Comparison of ENCODE assay signal across 11 cellular contexts in genomic region chr3:50254577-50255250, GRCh38. TPM values are rescaled to one million over a fixed set of nuclear protein-coding genes. Genes with fewer than 3 reads are reported as not detected.
DNase-seq lines count a peak whose midpoint lies in the region; ATAC-seq, FAIRE-seq and TF ChIP-seq lines count a peak whose summit lies in the region.
"Had no signal": no experiment of that assay in that cellular context is flagged by ENCODE, and none has a peak within 500 bp of the region (broad histone marks: within the 10 kb centered on the region; RNA-seq: fewer than 3 reads in every experiment).

No MANE protein-coding gene starts in this region.

- no peak overlapping the region for H3K4me3 ChIP-seq in endothelial cell of umbilical vein (replicated peaks in 1 of 3; ENCODE audit: insufficient read depth in 1 of 3, low read depth in 1 of 3, low read length in 3 of 3)
- H3K4me3 ChIP-seq in muscle layer of duodenum (ENCODE audit: low read depth in 1 of 2, low read length in 2 of 2), result no peak overlapping the region
- H3K4me3 ChIP-seq: cardiac muscle cell had no signal

- BruUV-seq in endothelial cell of umbilical vein (replicated peaks; lab: Mats Ljungman, UMichigan), result TSS peak; percentile 98

- CTCF ChIA-PET in endothelial cell of umbilical vein (lab: Charles Lee), result interaction anchor here (0.7 to 8.6 kb wide), 6 partner anchors 8 to 60 kb away, joined by 3 to 98 read pairs (median 10); partner anchors contain the start of gene GNAI2
- CTCF ChIA-PET in activated CD8-positive, alpha-beta T cell treated with anti-CD3 and anti-CD28 coated beads for 36 hours (lab: Charles Lee), result interaction anchor here (1.5 to 11.8 kb wide), 4 partner anchors 6 to 60 kb away, joined by 3 to 97 read pairs (median 56); no protein-coding TSS in a partner anchor

- no peaks in the 10 kb centered on the region for H3K27me3 ChIP-seq in endothelial cell of umbilical vein (ENCODE audit: control insufficient read depth in 2 of 2, insufficient read depth in 2 of 2, low read length in 2 of 2)
- H3K27me3 ChIP-seq in muscle layer of duodenum (ENCODE audit: low read depth, low read length), result no peaks in the 10 kb centered on the region
- H3K27me3 ChIP-seq: cardiac muscle cell had no signal

- H4K20me1 ChIP-seq in endothelial cell of umbilical vein (replicated peaks; ENCODE audit: control insufficient read depth, extremely low read depth, insufficient read depth, low read length), result no peaks in the 10 kb centered on the region

- no peak for ATAC-seq in activated CD8-positive, alpha-beta T cell treated with anti-CD3 and anti-CD28 coated beads for 36 hours
- ATAC-seq in GM21447 (IDR thresholded peaks at IDR 0.05; ENCODE audit: unreplicated experiment), result no peak

- H3K9me1 ChIP-seq in endothelial cell of umbilical vein (replicated peaks; ENCODE audit: control insufficient read depth, extremely low read depth, insufficient read depth, low read length), result no peaks in the 10 kb centered on the region

- peak; percentile 97 for FAIRE-seq in endothelial cell of umbilical vein (lab: Jason Lieb, UNC)

- peak; percentile 46 for DNase-seq in AG08395 (ENCODE audit: low spot score)
- peak; percentile 34 for DNase-seq in SKM-1 (lab: John Stamatoyannopoulos, UW; ENCODE audit: unreplicated experiment)
- peak; percentile 91 for DNase-seq in endothelial cell of umbilical vein (ENCODE audit: low read depth, low spot score)
- no peak for DNase-seq in stimulated activated CD4-positive, alpha-beta T cell treated with anti-CD3 and anti-CD28 coated beads, Interleukin-4, amount 100 ng/mL, for 24 hours
- DNase-seq in activated CD8-positive, alpha-beta T cell treated with anti-CD3 and anti-CD28 coated beads for 36 hours, result no peak
- DNase-seq in activated CD4-positive, alpha-beta T cell treated with anti-CD3 and anti-CD28 coated beads, Interleukin-2, amount 50 U/mL, for 4 hours, result no peak
- DNase-seq: SK-N-SH had no signal

- TF ChIP-seq CTCF in endothelial cell of umbilical vein (IDR thresholded peaks at IDR 0.05; ENCODE audit: extremely low read depth in 1 of 2, insufficient read depth in 1 of 2, low read depth in 1 of 2, low read length in 2 of 2), result no peak
- TF ChIP-seq CTCF in activated CD8-positive, alpha-beta T cell treated with anti-CD3 and anti-CD28 coated beads for 36 hours (IDR thresholded peaks at IDR 0.05), result no peak

- peaks cover 16 to 65% of the 10 kb centered on the region in 2 experiments for H3K36me3 ChIP-seq in endothelial cell of umbilical vein (ENCODE audit: control insufficient read depth in 2 of 2, extremely low read depth in 1 of 2, insufficient read depth in 2 of 2, low read length in 2 of 2)
- peaks cover 33 to 69% of the 10 kb centered on the region in 2 donors for H3K36me3 ChIP-seq in muscle layer of duodenum (ENCODE audit: control insufficient read depth in 1 of 2, insufficient read depth in 2 of 2, low read length in 2 of 2)

- H3K9me3 ChIP-seq in endothelial cell of umbilical vein (replicated peaks; ENCODE audit: control insufficient read depth, insufficient read depth, low read length), result no peaks in the 10 kb centered on the region
- H3K9me3 ChIP-seq in muscle layer of duodenum (ENCODE audit: control insufficient read depth in 1 of 2, low read length in 2 of 2), result no peaks in the 10 kb centered on the region
- H3K9me3 ChIP-seq: SK-N-SH had no signal

- dilution Hi-C loops in endothelial cell of umbilical vein (cut with MboI; ENCODE audit: extremely low pct_ligation_motif_present, low sequenced_read_pairs), result no loop called here

- H3K9me3 Mint-ChIP-seq in activated CD8-positive, alpha-beta T cell treated with anti-CD3 and anti-CD28 coated beads for 36 hours, result no peaks in the 10 kb centered on the region

- H3K27me3 Mint-ChIP-seq in activated CD8-positive, alpha-beta T cell treated with anti-CD3 and anti-CD28 coated beads for 36 hours, result no peaks in the 10 kb centered on the region

- peak overlapping the region; percentile 98 for H3K27ac ChIP-seq in endothelial cell of umbilical vein (ENCODE audit: insufficient read depth, low read depth, low read length)
- H3K27ac ChIP-seq in muscle layer of duodenum (ENCODE audit: low read length), result peak overlapping the region; percentile 85
- H3K27ac ChIP-seq: C4-2B, cardiac muscle cell had no signal

- POLR2A ChIA-PET in endothelial cell of umbilical vein (lab: Charles Lee), result interaction anchor here (1.3 to 1.4 kb wide), 2 partner anchors 11 to 19 kb away, joined by 3 to 4 read pairs; partner anchors contain the start of gene GNAI2
- POLR2A ChIA-PET in activated CD8-positive, alpha-beta T cell treated with anti-CD3 and anti-CD28 coated beads for 36 hours (lab: Charles Lee), result interaction anchor here (0.6 kb wide), 1 partner anchor 39 kb away, joined by 3 read pairs; no protein-coding TSS in a partner anchor

- TF ChIP-seq POLR2A in endothelial cell of umbilical vein (IDR thresholded peaks at IDR 0.05; ENCODE audit: low read depth, low read length), result peak; percentile 42

- no peak overlapping the region for H3K27ac Mint-ChIP-seq in activated CD8-positive, alpha-beta T cell treated with anti-CD3 and anti-CD28 coated beads for 36 hours

- H3K9ac ChIP-seq in endothelial cell of umbilical vein (replicated peaks; ENCODE audit: extremely low read depth, insufficient read depth, low read length), result peak overlapping the region; percentile 67
- H3K9ac ChIP-seq: SK-N-SH had no signal

- H3K4me1 ChIP-seq in endothelial cell of umbilical vein (ENCODE audit: control insufficient read depth, extremely low read depth, insufficient read depth, low read length), result peaks cover 64% of the 10 kb centered on the region
- peaks cover 3 to 22% of the 10 kb centered on the region in 2 donors for H3K4me1 ChIP-seq in muscle layer of duodenum (ENCODE audit: control insufficient read depth in 1 of 2, insufficient read depth in 2 of 2, low read length in 2 of 2)

- peaks cover 37% of the 10 kb centered on the region for H3K36me3 Mint-ChIP-seq in activated CD8-positive, alpha-beta T cell treated with anti-CD3 and anti-CD28 coated beads for 36 hours (ENCODE audit: low read depth)

- H3K4me2 ChIP-seq in endothelial cell of umbilical vein (ENCODE audit: insufficient read depth, low read length), result peak overlapping the region; percentile 17
- H3K4me2 ChIP-seq: SK-N-SH had no signal

- H2AFZ ChIP-seq in endothelial cell of umbilical vein (ENCODE audit: low read depth, low read length), result no peak overlapping the region

- H3K4me1 Mint-ChIP-seq in activated CD8-positive, alpha-beta T cell treated with anti-CD3 and anti-CD28 coated beads for 36 hours (ENCODE audit: low read depth), result peaks cover 17% of the 10 kb centered on the region

- intact Hi-C loops in endothelial cell of umbilical vein (cut with micrococcal nuclease), result loop anchor here (1.0 to 2.0 kb wide), 4 partner anchors 8 to 38 kb away; partner anchors contain the start of gene IFRD2
- intact Hi-C loops in activated CD8-positive, alpha-beta T cell treated with anti-CD3 and anti-CD28 coated beads for 36 hours (cut with micrococcal nuclease), result no loop called here

- H3K4me3 Mint-ChIP-seq in activated CD8-positive, alpha-beta T cell treated with anti-CD3 and anti-CD28 coated beads for 36 hours, result no peak overlapping the region

- H3K79me2 ChIP-seq in endothelial cell of umbilical vein (ENCODE audit: control insufficient read depth, insufficient read depth, low read length), result peaks cover 62% of the 10 kb centered on the region

RNA-seq across cellular contexts. Expression of gene SEMA3B, which starts 14.2 kb away (rescaled TPM):
- 0.97 and 1.5 TPM in 2 replicates for total RNA-seq in endothelial cell of umbilical vein
- polyA plus RNA-seq in endothelial cell of umbilical vein, result 1.2 and 1.4 TPM in 2 replicates
- 0.35 and 0.69 TPM in 2 replicates for polyA plus RNA-seq in endothelial cell of umbilical vein (2011; cell fraction: cytosol; rRNA removed)
- 8.0 and 8.3 TPM in 2 replicates for polyA plus RNA-seq in endothelial cell of umbilical vein (2011; cell fraction: nucleus; rRNA removed)
- polyA plus RNA-seq in endothelial cell of umbilical vein (2012), result 0.68 and 0.94 TPM in 2 replicates
- 0.66 and 1.4 TPM in 2 replicates for polyA minus RNA-seq in endothelial cell of umbilical vein
- polyA minus RNA-seq in endothelial cell of umbilical vein (2011; cell fraction: cytosol; rRNA and poly(A)+ RNA removed), result 58.9 TPM
- 2.1 and 3.9 TPM in 2 replicates for polyA minus RNA-seq in endothelial cell of umbilical vein (2011; cell fraction: nucleus; rRNA and poly(A)+ RNA removed)
- 1 to 10 TPM; 1.6 to 2.3 TPM for total RNA-seq in activated CD8-positive, alpha-beta T cell treated with anti-CD3 and anti-CD28 coated beads for 36 hours

RNA-seq across cellular contexts. Expression of gene GNAI2, which starts 18.7 kb away (rescaled TPM):
- total RNA-seq in endothelial cell of umbilical vein, result 767 and 773 TPM in 2 replicates
- polyA plus RNA-seq in endothelial cell of umbilical vein, result 1,875 and 2,290 TPM in 2 replicates
- polyA plus RNA-seq in endothelial cell of umbilical vein (2011; cell fraction: cytosol; rRNA removed), result 1,268 and 1,476 TPM in 2 replicates
- 620 and 630 TPM in 2 replicates for polyA plus RNA-seq in endothelial cell of umbilical vein (2011; cell fraction: nucleus; rRNA removed)
- polyA plus RNA-seq in endothelial cell of umbilical vein (2012), result 588 and 714 TPM in 2 replicates
- 1,411 and 1,486 TPM in 2 replicates for polyA minus RNA-seq in endothelial cell of umbilical vein
- 67.6 TPM for polyA minus RNA-seq in endothelial cell of umbilical vein (2011; cell fraction: cytosol; rRNA and poly(A)+ RNA removed)
- polyA minus RNA-seq in endothelial cell of umbilical vein (2011; cell fraction: nucleus; rRNA and poly(A)+ RNA removed), result 157 and 164 TPM in 2 replicates
- 100 to 1,000 TPM; 238 to 242 TPM for total RNA-seq in activated CD8-positive, alpha-beta T cell treated with anti-CD3 and anti-CD28 coated beads for 36 hours

RNA-seq across cellular contexts. Expression of gene LSMEM2, which starts 24.2 kb away (rescaled TPM):
- not detected in 2 replicates for total RNA-seq in endothelial cell of umbilical vein
- polyA plus RNA-seq in endothelial cell of umbilical vein, result not detected in 2 replicates
- polyA plus RNA-seq in endothelial cell of umbilical vein (2011; cell fraction: cytosol; rRNA removed), result not detected in 2 replicates
- not detected in 2 replicates for polyA plus RNA-seq in endothelial cell of umbilical vein (2011; cell fraction: nucleus; rRNA removed)
- not detected in 2 replicates for polyA plus RNA-seq in endothelial cell of umbilical vein (2012)
- polyA minus RNA-seq in endothelial cell of umbilical vein, result not detected in 2 replicates
- polyA minus RNA-seq in endothelial cell of umbilical vein (2011; cell fraction: cytosol; rRNA and poly(A)+ RNA removed), result not detected
- not detected in 2 replicates for polyA minus RNA-seq in endothelial cell of umbilical vein (2011; cell fraction: nucleus; rRNA and poly(A)+ RNA removed)
- total RNA-seq in activated CD8-positive, alpha-beta T cell treated with anti-CD3 and anti-CD28 coated beads for 36 hours, result not detected

RNA-seq across cellular contexts. Expression of gene IFRD2, which starts 37.5 kb away (rescaled TPM):
- 109 and 111 TPM in 2 replicates for total RNA-seq in endothelial cell of umbilical vein
- 99.4 and 101 TPM in 2 replicates for polyA plus RNA-seq in endothelial cell of umbilical vein
- polyA plus RNA-seq in endothelial cell of umbilical vein (2011; cell fraction: cytosol; rRNA removed), result 73.1 and 74.5 TPM in 2 replicates
- polyA plus RNA-seq in endothelial cell of umbilical vein (2011; cell fraction: nucleus; rRNA removed), result 207 and 228 TPM in 2 replicates
- polyA plus RNA-seq in endothelial cell of umbilical vein (2012), result 66.3 and 90.3 TPM in 2 replicates
- polyA minus RNA-seq in endothelial cell of umbilical vein, result 43.0 and 57.1 TPM in 2 replicates
- 96.3 TPM for polyA minus RNA-seq in endothelial cell of umbilical vein (2011; cell fraction: cytosol; rRNA and poly(A)+ RNA removed)
- 40.2 and 42.9 TPM in 2 replicates for polyA minus RNA-seq in endothelial cell of umbilical vein (2011; cell fraction: nucleus; rRNA and poly(A)+ RNA removed)
- total RNA-seq in activated CD8-positive, alpha-beta T cell treated with anti-CD3 and anti-CD28 coated beads for 36 hours, result 100 to 1,000 TPM; 132 to 133 TPM

RNA-seq across cellular contexts. Expression of gene HYAL3, which starts 44.5 kb away (rescaled TPM):
- total RNA-seq in endothelial cell of umbilical vein, result 3.8 and 4.8 TPM in 2 replicates
- 11.5 and 12.8 TPM in 2 replicates for polyA plus RNA-seq in endothelial cell of umbilical vein
- polyA plus RNA-seq in endothelial cell of umbilical vein (2011; cell fraction: cytosol; rRNA removed), result 8.1 TPM in 2 replicates
- polyA plus RNA-seq in endothelial cell of umbilical vein (2011; cell fraction: nucleus; rRNA removed), result 6.4 and 8.0 TPM in 2 replicates
- 4.0 and 5.3 TPM in 2 replicates for polyA plus RNA-seq in endothelial cell of umbilical vein (2012)
- polyA minus RNA-seq in endothelial cell of umbilical vein, result 4.0 and 5.6 TPM in 2 replicates
- 23.4 TPM for polyA minus RNA-seq in endothelial cell of umbilical vein (2011; cell fraction: cytosol; rRNA and poly(A)+ RNA removed)
- polyA minus RNA-seq in endothelial cell of umbilical vein (2011; cell fraction: nucleus; rRNA and poly(A)+ RNA removed), result 0.96 and 2.4 TPM in 2 replicates
- total RNA-seq in activated CD8-positive, alpha-beta T cell treated with anti-CD3 and anti-CD28 coated beads for 36 hours, result 1 to 10 TPM; 3.3 to 4.1 TPM

Comparison
In these comparisons a context has a peak if more than half of its experiments do, and no peak if none do; other contexts are left out.
1. DNase-seq: peak in AG08395 (single experiment), SKM-1 (single experiment) and endothelial cell of umbilical vein (single experiment); none in stimulated activated CD4-positive, alpha-beta T cell treated with anti-CD3 and anti-CD28 coated beads, Interleukin-4, amount 100 ng/mL, for 24 hours (single experiment), activated CD8-positive, alpha-beta T cell treated with anti-CD3 and anti-CD28 coated beads for 36 hours (single experiment) and activated CD4-positive, alpha-beta T cell treated with anti-CD3 and anti-CD28 coated beads, Interleukin-2, amount 50 U/mL, for 4 hours (0 of 2).